Comparison of ENCODE assay signal across 17 cellular contexts in genomic region chr1:179824265-179824664, GRCh38. TPM values are rescaled to one million over a fixed set of nuclear protein-coding genes. Genes with fewer than 3 reads are reported as not detected.
DNase-seq lines count a peak whose midpoint lies in the region; ATAC-seq, FAIRE-seq and TF ChIP-seq lines count a peak whose summit lies in the region.
"Had no signal": no experiment of that assay in that cellular context is flagged by ENCODE, and none has a peak within 500 bp of the region (broad histone marks: within the 10 kb centered on the region; RNA-seq: fewer than 3 reads in every experiment).

No MANE protein-coding gene starts in this region.

- TF ChIP-seq CTCF in NB4 (IDR thresholded peaks at IDR 0.05; ENCODE audit: low read depth, low read length) (no peak), GM12878 (IDR thresholded peaks at IDR 0.05 in 2 of 3, conservative IDR thresholded peaks at IDR 0.05 in 1 of 3; ENCODE audit: control insufficient read depth in 2 of 3, extremely low read depth in 1 of 3, insufficient read depth in 1 of 3, low read depth in 3 of 3, low read length in 3 of 3) (no peak)

- FAIRE-seq in GM12878 (lab: Jason Lieb, UNC): no peak
- FAIRE-seq: A204.1, frontal cortex had no signal

- TF ChIP-seq POLR2A in NB4 (IDR thresholded peaks at IDR 0.05; ENCODE audit: extremely low read depth, insufficient read length) (no peak), GM12878 (IDR thresholded peaks at IDR 0.05; ENCODE audit: low read depth, low read length) (no peak)

- CTCF ChIA-PET in GM12878 (lab: Yijun Ruan, JAX): interaction anchor here (2.9 to 8.1 kb wide), 2 partner anchors 10 to 15 kb away, joined by 22 to 84 read pairs; no protein-coding TSS in a partner anchor

- H3K27me3 ChIP-seq in GM12878 (replicated peaks in 1 of 2; ENCODE audit: control insufficient read depth in 2 of 2, insufficient read depth in 2 of 2, low read length in 1 of 2): no peaks in the 10 kb centered on the region; a peak in 1 of 4 replicates

- TF ChIP-seq RAD21 in GM12878 (IDR thresholded peaks at IDR 0.05; ENCODE audit: insufficient read depth, low read depth, low read length): no peak

- no peaks in the 10 kb centered on the region for H3K9me3 ChIP-seq in GM12878 (replicated peaks; ENCODE audit: control insufficient read depth, insufficient read depth, low read length)

- intact Hi-C loops in GM12878 (cut with micrococcal nuclease; ENCODE audit: unreplicated experiment) (no loop called here), sciatic nerve (cut with DNase I) (no loop called here)

- DNase-seq in NOMO-1 (lab: John Stamatoyannopoulos, UW; ENCODE audit: unreplicated experiment in 2 of 2) (peak; percentile 10 to 37), NOMO-1 treated with dmso at 0.1 percent for 144 hours (lab: John Stamatoyannopoulos, UW; ENCODE audit: unreplicated experiment) (no peak), NB4 (ENCODE audit: low read depth) (peak; percentile 90), GM12878 (ENCODE audit: low read depth, low spot score) (no peak), sciatic nerve (ENCODE audit: low spot score) (peak; percentile 40), putamen (ENCODE audit: low spot score) (no peak), NCI-H524 (lab: John Stamatoyannopoulos, UW) (no peak)
- no peak for DNase-seq in activated CD4-positive, alpha-beta T cell treated with anti-CD3 and anti-CD28 coated beads, Interleukin-2, amount 50 U/mL, for 48 hours
- DNase-seq: DND-41; left colon; NCI-H446 treated with DMSO at 0.1 percent for 48 hours; stimulated activated naive B cell treated with anti-CD40 and anti-IgM and Interleukin-4, amounts not matched to agents 10 μg/mL and 1 μg/mL and 100 μg/mL, for 72 hours had no signal

- SMC1A ChIA-PET in GM12878 (lab: Charles Lee; ENCODE audit: uncharacterized antibody, unreplicated experiment): interaction anchor here (0.6 kb wide), 1 partner anchor 332 kb away, joined by 3 read pairs; no protein-coding TSS in a partner anchor

- H3K4me3 ChIP-seq in NB4 (ENCODE audit: low read depth, low read length) (no peak overlapping the region), GM12878 (no peak overlapping the region)
- H3K4me3 ChIP-seq: smooth muscle cell had no signal

- WGBS in GM12878 (ENCODE audit: insufficient coverage, insufficient replicate concordance, low lambda C conversion rate, missing lambda C conversion rate): 13% methylated on average over 6 of the region's 6 CpGs

- in situ Hi-C loops in GM12878 (cut with MboI): loop anchor here (25.0 kb wide), 1 partner anchor 737 kb away; the partner anchor contains the start of gene TOR3A

- ATAC-seq in GM12878 (no peak), sciatic nerve (peak; percentile 9)
- ATAC-seq: left colon; stimulated activated naive B cell treated with anti-CD40 and anti-IgM and Interleukin-4, amounts not matched to agents 10 μg/mL and 1 μg/mL and 100 μg/mL, for 72 hours had no signal

- H3K79me2 ChIP-seq in GM12878 (ENCODE audit: control insufficient read depth, insufficient read depth, low read length): no peaks in the 10 kb centered on the region
- H3K79me2 ChIP-seq: parathyroid adenoma had no signal

- no TSS peak for BruUV-seq in GM12878 (replicated peaks; lab: Mats Ljungman, UMichigan)

- no peaks in the 10 kb centered on the region for H3K36me3 ChIP-seq in GM12878 (ENCODE audit: control insufficient read depth in 2 of 2, insufficient read depth in 2 of 2, low read length in 1 of 2)

- TF ChIP-seq EP300 in GM12878 (IDR thresholded peaks at IDR 0.05; ENCODE audit: borderline replicate concordance in 1 of 2, control insufficient read depth in 1 of 2, low read depth in 2 of 2, low read length in 2 of 2): no peak

- H2AFZ ChIP-seq in GM12878 (ENCODE audit: control insufficient read depth, low read depth, low read length): no peak overlapping the region
- H2AFZ ChIP-seq: parathyroid adenoma had no signal

- H4K20me1 ChIP-seq in GM12878 (ENCODE audit: control insufficient read depth, insufficient read depth): no peaks in the 10 kb centered on the region

- H3K4me2 ChIP-seq in GM12878 (ENCODE audit: control insufficient read depth, insufficient read depth): no peak overlapping the region
- H3K4me2 ChIP-seq: smooth muscle cell had no signal

- no peaks in the 10 kb centered on the region for H3K4me1 ChIP-seq in GM12878 (ENCODE audit: control insufficient read depth, insufficient read depth, low read length)
- H3K4me1 ChIP-seq: parathyroid adenoma had no signal

- no peak overlapping the region for H3K27ac ChIP-seq in GM12878 (ENCODE audit: control insufficient read depth, insufficient read depth)
- H3K27ac ChIP-seq: parathyroid adenoma, VCaP had no signal

- POLR2A ChIA-PET in GM12878 (lab: Charles Lee): no interaction called here

- H3K9ac ChIP-seq in GM12878 (ENCODE audit: control insufficient read depth, insufficient read depth, low read length): no peak overlapping the region
- H3K9ac ChIP-seq: parathyroid adenoma had no signal

- RAD21 ChIA-PET in GM12878 (lab: Charles Lee; ENCODE audit: unreplicated experiment): interaction anchor here (0.6 to 2.0 kb wide), 3 partner anchors 9 to 118 kb away, joined by 3 to 5 read pairs (median 4); no protein-coding TSS in a partner anchor

TF ChIP-seq in GM12878, 131 proteins besides CTCF, POLR2A, EP300 and RAD21:
- TF ChIP-seq, protein P1, sequence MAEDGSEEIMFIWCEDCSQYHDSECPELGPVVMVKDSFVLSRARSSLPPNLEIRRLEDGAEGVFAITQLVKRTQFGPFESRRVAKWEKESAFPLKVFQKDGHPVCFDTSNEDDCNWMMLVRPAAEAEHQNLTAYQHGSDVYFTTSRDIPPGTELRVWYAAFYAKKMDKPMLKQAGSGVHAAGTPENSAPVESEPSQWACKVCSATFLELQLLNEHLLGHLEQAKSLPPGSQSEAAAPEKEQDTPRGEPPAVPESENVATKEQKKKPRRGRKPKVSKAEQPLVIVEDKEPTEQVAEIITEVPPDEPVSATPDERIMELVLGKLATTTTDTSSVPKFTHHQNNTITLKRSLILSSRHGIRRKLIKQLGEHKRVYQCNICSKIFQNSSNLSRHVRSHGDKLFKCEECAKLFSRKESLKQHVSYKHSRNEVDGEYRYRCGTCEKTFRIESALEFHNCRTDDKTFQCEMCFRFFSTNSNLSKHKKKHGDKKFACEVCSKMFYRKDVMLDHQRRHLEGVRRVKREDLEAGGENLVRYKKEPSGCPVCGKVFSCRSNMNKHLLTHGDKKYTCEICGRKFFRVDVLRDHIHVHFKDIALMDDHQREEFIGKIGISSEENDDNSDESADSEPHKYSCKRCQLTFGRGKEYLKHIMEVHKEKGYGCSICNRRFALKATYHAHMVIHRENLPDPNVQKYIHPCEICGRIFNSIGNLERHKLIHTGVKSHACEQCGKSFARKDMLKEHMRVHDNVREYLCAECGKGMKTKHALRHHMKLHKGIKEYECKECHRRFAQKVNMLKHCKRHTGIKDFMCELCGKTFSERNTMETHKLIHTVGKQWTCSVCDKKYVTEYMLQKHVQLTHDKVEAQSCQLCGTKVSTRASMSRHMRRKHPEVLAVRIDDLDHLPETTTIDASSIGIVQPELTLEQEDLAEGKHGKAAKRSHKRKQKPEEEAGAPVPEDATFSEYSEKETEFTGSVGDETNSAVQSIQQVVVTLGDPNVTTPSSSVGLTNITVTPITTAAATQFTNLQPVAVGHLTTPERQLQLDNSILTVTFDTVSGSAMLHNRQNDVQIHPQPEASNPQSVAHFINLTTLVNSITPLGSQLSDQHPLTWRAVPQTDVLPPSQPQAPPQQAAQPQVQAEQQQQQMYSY (CRISPR knock-in tag; IDR thresholded peaks at IDR 0.05): no peak
- TF ChIP-seq NFIC (IDR thresholded peaks at IDR 0.05; ENCODE audit: low read depth, low read length) (no peak), SPI1 (IDR thresholded peaks at IDR 0.05; ENCODE audit: borderline replicate concordance, insufficient read depth, low read depth, low read length) (0 out of 2 replicates have a peak, but pooled peaks have one; percentile 6), CHD1 (IDR thresholded peaks at IDR 0.05; ENCODE audit: low read depth, low read length) (no peak), ZNF207 (IDR thresholded peaks at IDR 0.05; ENCODE audit: borderline replicate concordance) (no peak)
TF ChIP-seq in GM12878: peak in this region for 1.

RNA-seq across cellular contexts. Expression of gene TOR1AIP2, which starts 53.3 kb away (rescaled TPM):
- 92.8 and 93.7 TPM in 2 replicates for total RNA-seq in GM12878 (2013; cell fraction: nucleolus; rRNA removed)
- total RNA-seq in GM12878 (2014; rRNA removed): 26.4 and 30.3 TPM in 2 replicates
- total RNA-seq in GM12878 (2014; rRNA removed; fragmentation: Illumina TruSeq; extraction: Trizol): 35.9 and 38.9 TPM in 2 replicates
- 35.2 and 38.4 TPM in 2 replicates for total RNA-seq in GM12878 (2021)
- 7.7 TPM for polyA plus RNA-seq in GM12878 (2011; ENCODE audit: low read depth)
- polyA plus RNA-seq in GM12878 (2011; rRNA removed): 23.6 and 28.4 TPM in 2 replicates
- polyA plus RNA-seq in GM12878 (2011; cell fraction: cytosol; rRNA removed): 8.1 and 10.1 TPM in 2 replicates
- 7.9 and 10.3 TPM in 2 replicates for polyA plus RNA-seq in GM12878 (2011; cell fraction: nucleus; rRNA removed)
- 9.7 and 10.6 TPM in 2 replicates for polyA plus RNA-seq in GM12878 (2012)
- polyA plus RNA-seq in GM12878 (2014; fragmentation: Illumina TruSeq; extraction: Trizol): 14.6 and 18.8 TPM in 2 replicates
- polyA plus RNA-seq in GM12878 (2014; fragmentation: Nextera tagmentation; extraction: Ambion mirVana): 10 to 100 TPM in 1 of 2 experiments, 1 to 10 TPM in 1; 5.3 to 13.1 TPM
- polyA plus RNA-seq in GM12878 (2014; rRNA removed): 12.9 and 14.3 TPM in 2 replicates
- 10 to 100 TPM; 14.3 to 16.2 TPM for polyA plus RNA-seq in GM12878 (2016; fragmentation: Nextera tagmentation; extraction: Ambion mirVana)
- 38.8 and 47.3 TPM in 2 replicates for polyA minus RNA-seq in GM12878 (2011; rRNA and poly(A)+ RNA removed)
- 14.6 and 21.9 TPM in 2 replicates for polyA minus RNA-seq in GM12878 (2011; cell fraction: cytosol; rRNA and poly(A)+ RNA removed)
- 18.4 and 30.1 TPM in 2 replicates for polyA minus RNA-seq in GM12878 (2011; cell fraction: nucleus; rRNA and poly(A)+ RNA removed)
- 69.0 TPM for total RNA-seq in sciatic nerve

RNA-seq across cellular contexts. Expression of gene TOR1AIP1, which starts 57.8 kb away (rescaled TPM):
- total RNA-seq in GM12878 (2013; cell fraction: nucleolus; rRNA removed): 38.7 and 39.1 TPM in 2 replicates
- 22.4 and 24.7 TPM in 2 replicates for total RNA-seq in GM12878 (2014; rRNA removed)
- 27.3 and 30.8 TPM in 2 replicates for total RNA-seq in GM12878 (2014; rRNA removed; fragmentation: Illumina TruSeq; extraction: Trizol)
- 17.3 and 19.5 TPM in 2 replicates for total RNA-seq in GM12878 (2021)
- 13.2 TPM for polyA plus RNA-seq in GM12878 (2011; ENCODE audit: low read depth)
- 29.3 and 40.3 TPM in 2 replicates for polyA plus RNA-seq in GM12878 (2011; rRNA removed)
- 15.0 and 17.9 TPM in 2 replicates for polyA plus RNA-seq in GM12878 (2011; cell fraction: cytosol; rRNA removed)
- 6.3 and 6.7 TPM in 2 replicates for polyA plus RNA-seq in GM12878 (2011; cell fraction: nucleus; rRNA removed)
- polyA plus RNA-seq in GM12878 (2012): 16.2 and 18.0 TPM in 2 replicates
- polyA plus RNA-seq in GM12878 (2014; fragmentation: Illumina TruSeq; extraction: Trizol): 33.6 and 36.6 TPM in 2 replicates
- polyA plus RNA-seq in GM12878 (2014; fragmentation: Nextera tagmentation; extraction: Ambion mirVana): 10 to 100 TPM; 16.4 to 19.0 TPM
- polyA plus RNA-seq in GM12878 (2014; rRNA removed): 13.3 and 14.8 TPM in 2 replicates
- 10 to 100 TPM; 32.9 to 36.0 TPM for polyA plus RNA-seq in GM12878 (2016; fragmentation: Nextera tagmentation; extraction: Ambion mirVana)
- 29.4 and 39.4 TPM in 2 replicates for polyA minus RNA-seq in GM12878 (2011; rRNA and poly(A)+ RNA removed)
- polyA minus RNA-seq in GM12878 (2011; cell fraction: cytosol; rRNA and poly(A)+ RNA removed): 8.7 and 14.0 TPM in 2 replicates
- 12.3 and 16.1 TPM in 2 replicates for polyA minus RNA-seq in GM12878 (2011; cell fraction: nucleus; rRNA and poly(A)+ RNA removed)
- 60.7 TPM for total RNA-seq in sciatic nerve

Comparison
In these comparisons a context has a peak if more than half of its experiments do, and no peak if none do; other contexts are left out.
1. DNase-seq: peak in NOMO-1 (2 of 2), NB4 (single experiment) and sciatic nerve (single experiment); none in NOMO-1 treated with dmso at 0.1 percent for 144 hours (single experiment), GM12878 (single experiment), putamen (single experiment), activated CD4-positive, alpha-beta T cell treated with anti-CD3 and anti-CD28 coated beads, Interleukin-2, amount 50 U/mL, for 48 hours (0 of 2) and NCI-H524 (0 of 2).